ENCODE assay signal across 21 cellular contexts in genomic region chr2:105600949-105601708, GRCh38.
DNase-seq lines count a peak whose midpoint lies in the region; ATAC-seq and TF ChIP-seq lines count a peak whose summit lies in the region.
"Had no signal": no experiment of that assay in that cellular context is flagged by ENCODE, and none has a peak within 500 bp of the region (broad histone marks: within the 10 kb centered on the region; RNA-seq: fewer than 3 reads in every experiment).

No MANE protein-coding gene starts in this region.

- intact Hi-C loops in dorsolateral prefrontal cortex (cut with DNase I) = no loop called here

- no peaks in the 10 kb centered on the region for H3K36me3 ChIP-seq in CD8-positive, alpha-beta memory T cell (ENCODE audit: insufficient read depth, low read length)
- no peaks in the 10 kb centered on the region for H3K36me3 ChIP-seq in hepatocyte (replicated peaks; ENCODE audit: insufficient read depth, low read depth)
- H3K36me3 ChIP-seq: MG63 had no signal

- H4K20me1 ChIP-seq in hepatocyte (ENCODE audit: insufficient read depth, poor library complexity, severe bottlenecking) = no peaks in the 10 kb centered on the region

- no peaks in the 10 kb centered on the region for H3K79me2 ChIP-seq in hepatocyte

- peak overlapping the region; percentile 11 for H3K4me2 ChIP-seq in hepatocyte

- H3K36me3 Mint-ChIP-seq in CD8-positive, alpha-beta memory T cell = no peaks in the 10 kb centered on the region
- no peaks in the 10 kb centered on the region for H3K36me3 Mint-ChIP-seq in WTC11
- H3K36me3 Mint-ChIP-seq in immature natural killer cell = no peaks in the 10 kb centered on the region
- H3K36me3 Mint-ChIP-seq: CD14-positive monocyte, IgD-negative memory B cell had no signal

- H3K27me3 ChIP-seq in CD8-positive, alpha-beta memory T cell (ENCODE audit: insufficient read depth, low read length, poor library complexity, severe bottlenecking) = no peaks in the 10 kb centered on the region
- H3K27me3 ChIP-seq in hepatocyte = no peaks in the 10 kb centered on the region
- no peaks in the 10 kb centered on the region for H3K27me3 ChIP-seq in dorsolateral prefrontal cortex
- H3K27me3 ChIP-seq: MG63 had no signal

- no peaks in the 10 kb centered on the region for H3K4me1 ChIP-seq in CD8-positive, alpha-beta memory T cell (ENCODE audit: insufficient read depth, low read length)
- no peaks in the 10 kb centered on the region for H3K4me1 ChIP-seq in hepatocyte (ENCODE audit: insufficient read depth)

- 53% methylated on average over 8 of the region's 8 CpGs for WGBS in hepatocyte (ENCODE audit: low lambda C conversion rate, missing lambda C conversion rate)

- H3K27ac Mint-ChIP-seq in CD8-positive, alpha-beta memory T cell = no peak overlapping the region
- H3K27ac Mint-ChIP-seq in WTC11 (peak overlapping the region; percentile 28; the same call in 1 of the 2 replicates), immature natural killer cell (no peak overlapping the region)
- H3K27ac Mint-ChIP-seq: CD14-positive monocyte, IgD-negative memory B cell had no signal

- CTCF ChIA-PET in CD8-positive, alpha-beta memory T cell (lab: Charles Lee) = interaction anchor here (0.7 to 0.9 kb wide), 2 partner anchors 11 to 25 kb away, joined by 4 read pairs; no protein-coding TSS in a partner anchor
- CTCF ChIA-PET in WTC11 (lab: Charles Lee) = no interaction called here

- H3K9me3 Mint-ChIP-seq in CD8-positive, alpha-beta memory T cell = no peaks in the 10 kb centered on the region
- H3K9me3 Mint-ChIP-seq in WTC11 (peaks cover 3% of the 10 kb centered on the region; the same call in 1 of the 2 replicates), immature natural killer cell (no peaks in the 10 kb centered on the region)
- H3K9me3 Mint-ChIP-seq: IgD-negative memory B cell had no signal

- no peak overlapping the region for H3K4me3 ChIP-seq in CD8-positive, alpha-beta memory T cell (ENCODE audit: low read length)
- H3K4me3 ChIP-seq in hepatocyte (no peak overlapping the region), retinal pigment epithelial cell (ENCODE audit: low read length) (no peak overlapping the region), dorsolateral prefrontal cortex (no peak overlapping the region)
- H3K4me3 ChIP-seq: MG63 had no signal

- H3K4me1 Mint-ChIP-seq in CD8-positive, alpha-beta memory T cell = no peaks in the 10 kb centered on the region
- peaks cover 29% of the 10 kb centered on the region for H3K4me1 Mint-ChIP-seq in WTC11
- H3K4me1 Mint-ChIP-seq in immature natural killer cell = no peaks in the 10 kb centered on the region
- H3K4me1 Mint-ChIP-seq: CD14-positive monocyte had no signal

- POLR2A ChIA-PET in CD8-positive, alpha-beta memory T cell (lab: Charles Lee) = no interaction called here
- POLR2A ChIA-PET in WTC11 (lab: Charles Lee) = no interaction called here

- no peak for DNase-seq in CD8-positive, alpha-beta memory T cell
- DNase-seq in WTC11 (ENCODE audit: low spot score) (no peak), hepatocyte (ENCODE audit: low spot score) (peak; percentile 66), retinal pigment epithelial cell (ENCODE audit: low read depth) (peak; percentile 42), immature natural killer cell (no peak), T-helper 9 cell (no peak), dorsolateral prefrontal cortex (no peak)
- DNase-seq: 8988T, DMS 273 treated with DMSO at 0.1 percent for 48 hours, GDM1, GOT3, Kasumi-1, MG63, NCI-H1048, NCI-H2081 treated with DMSO at 0.1 percent for 48 hours, NCI-H774, RPMI8226, SHP77 treated with DMSO at 0.1 percent for 48 hours had no signal

- no peak for TF ChIP-seq CTCF in WTC11 (IDR thresholded peaks at IDR 0.05)
- no peak for TF ChIP-seq CTCF in hepatocyte (IDR thresholded peaks at IDR 0.05; ENCODE audit: poor library complexity)
- TF ChIP-seq CTCF in retinal pigment epithelial cell (conservative IDR thresholded peaks at IDR 0.05; ENCODE audit: low read depth, low read length) = no peak
- TF ChIP-seq CTCF in dorsolateral prefrontal cortex (IDR thresholded peaks at IDR 0.05 in 54 of 56, conservative IDR thresholded peaks at IDR 0.05 in 2 of 56; ENCODE audit: low read depth in 1 of 56, partially characterized antibody in 56 of 56) = no peak

- no peak for ATAC-seq in WTC11
- ATAC-seq in GM19397 (IDR thresholded peaks at IDR 0.05; ENCODE audit: unreplicated experiment) = no peak

- no peaks in the 10 kb centered on the region for H3K9me3 ChIP-seq in CD8-positive, alpha-beta memory T cell (ENCODE audit: low read length)
- no peaks in the 10 kb centered on the region for H3K9me3 ChIP-seq in hepatocyte (ENCODE audit: low read depth)
- H3K9me3 ChIP-seq: MG63 had no signal

- no peaks in the 10 kb centered on the region for H3K9me2 ChIP-seq in hepatocyte (replicated peaks; ENCODE audit: insufficient read depth)

- no peak overlapping the region for H2AFZ ChIP-seq in hepatocyte

- H3K4me3 Mint-ChIP-seq in CD8-positive, alpha-beta memory T cell = no peak overlapping the region
- H3K4me3 Mint-ChIP-seq in WTC11 (no peak overlapping the region), immature natural killer cell (no peak overlapping the region)
- H3K4me3 Mint-ChIP-seq: CD14-positive monocyte, IgD-negative memory B cell had no signal

- H3K27me3 Mint-ChIP-seq in CD8-positive, alpha-beta memory T cell = peaks cover 0 to 5% of the 10 kb centered on the region in 2 donors
- H3K27me3 Mint-ChIP-seq in WTC11 (ENCODE audit: low read depth) = no peaks in the 10 kb centered on the region
- peaks cover 0 to 3% (median 2%) of the 10 kb centered on the region in 3 donors for H3K27me3 Mint-ChIP-seq in immature natural killer cell (ENCODE audit: low read depth in 3 of 3)

- H3K27ac ChIP-seq in CD8-positive, alpha-beta memory T cell (ENCODE audit: low read depth, low read length) = peak overlapping the region; percentile 74
- H3K27ac ChIP-seq in hepatocyte (peak overlapping the region; percentile 31), dorsolateral prefrontal cortex (no peak overlapping the region)

TF ChIP-seq in WTC11, 78 proteins besides CTCF, POLR2A, EP300 and RAD21 (continues in another document):
- TF ChIP-seq TCF7 (CRISPR knock-in tag; IDR thresholded peaks at IDR 0.05; ENCODE audit: low read depth) (no peak), PRDM15 (CRISPR knock-in tag; IDR thresholded peaks at IDR 0.05) (no peak), ZNF219 (CRISPR knock-in tag; IDR thresholded peaks at IDR 0.05; ENCODE audit: borderline replicate concordance) (no peak), CREM (CRISPR knock-in tag; IDR thresholded peaks at IDR 0.05) (no peak), MXD4 (CRISPR knock-in tag; IDR thresholded peaks at IDR 0.05; ENCODE audit: borderline replicate concordance) (no peak), GTF2I (CRISPR knock-in tag; conservative IDR thresholded peaks at IDR 0.05) (no peak), ZNF121 (CRISPR knock-in tag; IDR thresholded peaks at IDR 0.05) (no peak), NFYB (CRISPR knock-in tag; conservative IDR thresholded peaks at IDR 0.05; ENCODE audit: low read depth) (no peak), SOX15 (CRISPR knock-in tag; IDR thresholded peaks at IDR 0.05) (no peak), TEAD1 (CRISPR knock-in tag; IDR thresholded peaks at IDR 0.05) (no peak), CDX4 (CRISPR knock-in tag; IDR thresholded peaks at IDR 0.05; ENCODE audit: borderline replicate concordance) (no peak), ZNF423 (CRISPR knock-in tag; IDR thresholded peaks at IDR 0.05) (no peak), ZNF512 (CRISPR knock-in tag; IDR thresholded peaks at IDR 0.05; ENCODE audit: borderline replicate concordance) (no peak), JUN (CRISPR knock-in tag; IDR thresholded peaks at IDR 0.05) (no peak)

Comparison
In these comparisons a context has a peak if more than half of its experiments do, and no peak if none do; other contexts are left out.
1. DNase-seq: peak in hepatocyte (single experiment) and retinal pigment epithelial cell (single experiment); none in CD8-positive, alpha-beta memory T cell (0 of 5), WTC11 (single experiment), immature natural killer cell (0 of 3), T-helper 9 cell (single experiment) and dorsolateral prefrontal cortex (0 of 10).
2. H3K27ac ChIP-seq: peak in CD8-positive, alpha-beta memory T cell (single experiment) and hepatocyte (single experiment); none in dorsolateral prefrontal cortex (0 of 59).